In the genomic region with DNA sequence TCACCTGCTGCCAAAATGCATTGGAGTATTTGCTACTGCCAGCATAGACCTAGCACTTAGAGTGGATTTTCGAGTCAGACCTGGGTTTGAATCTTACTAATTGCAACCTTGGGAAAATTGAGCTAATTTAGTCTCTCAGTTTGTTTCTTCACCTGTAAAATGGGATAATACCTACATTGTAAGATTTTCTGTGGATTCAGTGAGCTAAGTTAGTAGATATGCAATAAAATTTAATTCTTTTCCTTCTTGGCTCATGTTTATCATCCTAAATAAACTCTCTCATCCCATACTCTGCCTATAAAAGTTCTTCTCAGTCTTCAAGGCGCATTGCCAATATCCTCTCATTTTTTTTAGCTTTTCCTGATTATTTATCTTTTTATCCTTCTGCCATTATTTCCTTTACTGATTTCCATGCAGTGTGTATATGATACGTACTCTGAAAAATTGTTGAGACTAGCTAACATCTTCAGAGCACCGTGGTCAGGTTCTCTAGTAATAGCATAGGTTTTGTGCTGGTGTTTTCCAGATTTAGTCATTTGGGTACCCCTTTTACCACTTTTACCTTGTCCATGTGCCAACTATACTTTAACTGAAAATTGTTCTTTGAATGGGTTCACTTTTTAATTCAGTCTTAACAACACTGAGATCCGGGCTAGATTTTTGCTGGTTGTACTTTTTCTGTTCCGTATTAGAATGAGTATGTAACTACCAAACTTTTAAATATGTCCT, we compare ENCODE assay signal across 15 cellular contexts. TPM values are rescaled to one million over a fixed set of nuclear protein-coding genes. Genes with fewer than 3 reads are reported as not detected.
DNase-seq lines count a peak whose midpoint lies in the region; ATAC-seq and TF ChIP-seq lines count a peak whose summit lies in the region.
"Had no signal": no experiment of that assay in that cellular context is flagged by ENCODE, and none has a peak within 500 bp of the region (broad histone marks: within the 10 kb centered on the region; RNA-seq: fewer than 3 reads in every experiment).

No MANE protein-coding gene starts in this region.

- H3K27ac Mint-ChIP-seq in activated CD4-positive, alpha-beta T cell treated with anti-CD3 and anti-CD28 coated beads for 36 hours = peak overlapping the region; percentile 29
- H3K27ac Mint-ChIP-seq in stimulated activated memory B cell treated with anti-CD40 and anti-IgM and Interleukin-4, amounts not matched to agents 10 μg/mL and 1 μg/mL and 100 μg/mL, for 72 hours = peak overlapping the region; percentile 27
- H3K27ac Mint-ChIP-seq: neural progenitor cell had no signal

- H3K4me3 Mint-ChIP-seq in activated CD4-positive, alpha-beta T cell treated with anti-CD3 and anti-CD28 coated beads for 36 hours = peak overlapping the region; percentile 5
- peak overlapping the region; percentile 43 for H3K4me3 Mint-ChIP-seq in stimulated activated memory B cell treated with anti-CD40 and anti-IgM and Interleukin-4, amounts not matched to agents 10 μg/mL and 1 μg/mL and 100 μg/mL, for 72 hours
- H3K4me3 Mint-ChIP-seq: neural progenitor cell had no signal

- peak; percentile 83 for ATAC-seq in activated CD4-positive, alpha-beta T cell treated with anti-CD3 and anti-CD28 coated beads for 36 hours
- peak; percentile 44 for ATAC-seq in GM21723 (IDR thresholded peaks at IDR 0.05; ENCODE audit: unreplicated experiment)
- peak; percentile 60 for ATAC-seq in stimulated activated memory B cell treated with anti-CD40 and anti-IgM and Interleukin-4, amounts not matched to agents 10 μg/mL and 1 μg/mL and 100 μg/mL, for 72 hours

- CTCF ChIA-PET in activated CD4-positive, alpha-beta T cell treated with anti-CD3 and anti-CD28 coated beads for 36 hours (lab: Charles Lee) = interaction anchor here (0.6 to 1.5 kb wide), 3 partner anchors 10 to 235 kb away, joined by 3 to 4 read pairs (median 4); no protein-coding TSS in a partner anchor

- H3K9me3 ChIP-seq in prostate gland = no peaks in the 10 kb centered on the region

- H3K4me3 ChIP-seq in LNCaP clone FGC (ENCODE audit: low read depth, low read length) = 0 out of 2 replicates have a peak overlapping the region, but pooled peaks have one; percentile 6
- no peak overlapping the region for H3K4me3 ChIP-seq in prostate gland
- H3K4me3 ChIP-seq: neural progenitor cell had no signal

- no peak for TF ChIP-seq POLR2A in prostate gland (IDR thresholded peaks at IDR 0.05)

- H3K9me3 Mint-ChIP-seq in activated CD4-positive, alpha-beta T cell treated with anti-CD3 and anti-CD28 coated beads for 36 hours (ENCODE audit: low read depth) = no peaks in the 10 kb centered on the region
- no peaks in the 10 kb centered on the region for H3K9me3 Mint-ChIP-seq in stimulated activated memory B cell treated with anti-CD40 and anti-IgM and Interleukin-4, amounts not matched to agents 10 μg/mL and 1 μg/mL and 100 μg/mL, for 72 hours
- H3K9me3 Mint-ChIP-seq: CD8-positive, alpha-beta memory T cell; neural progenitor cell had no signal

- DNase-seq in activated CD4-positive, alpha-beta T cell treated with anti-CD3 and anti-CD28 coated beads for 36 hours = no peak
- DNase-seq in activated CD4-positive, alpha-beta T cell treated with anti-CD3 and anti-CD28 coated beads for 48 hours = no peak
- no peak for DNase-seq in LNCaP clone FGC (ENCODE audit: low read depth)
- DNase-seq in kidney glomerular epithelial cell (lab: John Stamatoyannopoulos, UW) = no peak
- DNase-seq in prostate gland (ENCODE audit: low spot score) = no peak
- no peak for DNase-seq in HUDEP-2 (lab: John Stamatoyannopoulos, UW; ENCODE audit: unreplicated experiment in 76 of 76)
- DNase-seq: activated naive CD4-positive, alpha-beta T cell treated with anti-CD3 and anti-CD28 coated beads, Interleukin-2, amount 50 U/mL, for 16 hours; CD8-positive, alpha-beta memory T cell; hypothalamus; IMR-90; NCI-H1105 treated with DMSO at 0.1 percent for 48 hours; NCI-H510A treated with DMSO at 0.1 percent for 48 hours had no signal

- H3K36me3 ChIP-seq in prostate gland = peaks cover 0 to 5% of the 10 kb centered on the region in 2 donors

- TF ChIP-seq CTCF in LNCaP clone FGC (IDR thresholded peaks at IDR 0.05; ENCODE audit: control insufficient read depth, extremely low read depth, insufficient read depth) (no peak), prostate gland (IDR thresholded peaks at IDR 0.05) (no peak)

- H3K4me1 ChIP-seq in prostate gland (replicated peaks) = no peaks in the 10 kb centered on the region

- 66% methylated on average over 6 of the region's 6 CpGs for WGBS in prostate gland

- H3K27me3 Mint-ChIP-seq in activated CD4-positive, alpha-beta T cell treated with anti-CD3 and anti-CD28 coated beads for 36 hours = no peaks in the 10 kb centered on the region
- no peaks in the 10 kb centered on the region for H3K27me3 Mint-ChIP-seq in stimulated activated memory B cell treated with anti-CD40 and anti-IgM and Interleukin-4, amounts not matched to agents 10 μg/mL and 1 μg/mL and 100 μg/mL, for 72 hours
- H3K27me3 Mint-ChIP-seq: CD8-positive, alpha-beta memory T cell had no signal

- POLR2A ChIA-PET in activated CD4-positive, alpha-beta T cell treated with anti-CD3 and anti-CD28 coated beads for 36 hours (lab: Charles Lee) = no interaction called here

- peaks cover 22% of the 10 kb centered on the region for H3K4me1 Mint-ChIP-seq in activated CD4-positive, alpha-beta T cell treated with anti-CD3 and anti-CD28 coated beads for 36 hours
- no peaks in the 10 kb centered on the region for H3K4me1 Mint-ChIP-seq in stimulated activated memory B cell treated with anti-CD40 and anti-IgM and Interleukin-4, amounts not matched to agents 10 μg/mL and 1 μg/mL and 100 μg/mL, for 72 hours
- H3K4me1 Mint-ChIP-seq: neural progenitor cell had no signal

- no peaks in the 10 kb centered on the region for H3K27me3 ChIP-seq in prostate gland (replicated peaks; ENCODE audit: insufficient read depth)
- H3K27me3 ChIP-seq: neural progenitor cell had no signal

- intact Hi-C loops in activated CD4-positive, alpha-beta T cell treated with anti-CD3 and anti-CD28 coated beads for 36 hours (cut with DNase I, micrococcal nuclease) = loop anchor here in 1 of 2 experiments (10.0 kb wide), 1 partner anchor 616 kb away; no protein-coding TSS in a partner anchor
- intact Hi-C loops in prostate gland (cut with DNase I) = loop anchor here (10.0 kb wide), 2 partner anchors 76 to 266 kb away; no protein-coding TSS in a partner anchor

- peaks cover 11% of the 10 kb centered on the region for H3K36me3 Mint-ChIP-seq in activated CD4-positive, alpha-beta T cell treated with anti-CD3 and anti-CD28 coated beads for 36 hours (ENCODE audit: low read depth)
- no peaks in the 10 kb centered on the region for H3K36me3 Mint-ChIP-seq in stimulated activated memory B cell treated with anti-CD40 and anti-IgM and Interleukin-4, amounts not matched to agents 10 μg/mL and 1 μg/mL and 100 μg/mL, for 72 hours
- H3K36me3 Mint-ChIP-seq: neural progenitor cell had no signal

- H3K27ac ChIP-seq in prostate gland = no peak overlapping the region
- H3K27ac ChIP-seq: neural progenitor cell had no signal

RNA-seq across cellular contexts. Expression of a gene that starts 7.3 kb away (rescaled TPM):
- total RNA-seq in activated CD4-positive, alpha-beta T cell treated with anti-CD3 and anti-CD28 coated beads for 36 hours = 10 to 100 TPM; 36.0 to 39.3 TPM
- total RNA-seq in prostate gland = 10 to 100 TPM; 17.2 to 37.3 TPM

RNA-seq across cellular contexts. Expression of a gene that starts 50.7 kb away (rescaled TPM):
- 100 to 1,000 TPM; 100 to 107 TPM for total RNA-seq in activated CD4-positive, alpha-beta T cell treated with anti-CD3 and anti-CD28 coated beads for 36 hours
- 10 to 100 TPM; 35.9 to 46.6 TPM for total RNA-seq in prostate gland
